33 cellular contexts compared by ENCODE assay signal in genomic region chr11:105367129-105367528, GRCh38.
"Had no signal": no experiment of that assay in that cellular context is flagged by ENCODE, and none has a peak within 500 bp of the region (broad histone marks: within the 10 kb centered on the region; RNA-seq: fewer than 3 reads in every experiment).

No MANE protein-coding gene starts in this region.

- H3K4me1 ChIP-seq: SJCRH30 had no signal

- ATAC-seq: activated CD8-positive, alpha-beta memory T cell treated with anti-CD3 and anti-CD28 coated beads, Interleukin-2, amount 10 ng/mL, durations not matched to agents 7 days and 5 days; activated naive CD8-positive, alpha-beta T cell treated with anti-CD3 and anti-CD28 coated beads, Interleukin-2, amount 50 U/mL, for 24 hours had no signal

- H3K4me3 Mint-ChIP-seq: activated CD4-positive, alpha-beta memory T cell treated with anti-CD3 and anti-CD28 coated beads, Interleukin-2, amount 10 ng/mL, durations not matched to agents 7 days and 5 days; activated CD8-positive, alpha-beta memory T cell treated with anti-CD3 and anti-CD28 coated beads, Interleukin-2, amount 10 ng/mL, durations not matched to agents 7 days and 5 days; activated naive CD4-positive, alpha-beta T cell treated with anti-CD3 and anti-CD28 coated beads, Interleukin-2, amount 10 ng/mL, durations not matched to agents 7 days and 5 days; activated naive CD8-positive, alpha-beta T cell; activated naive CD8-positive, alpha-beta T cell treated with anti-CD3 and anti-CD28 coated beads, Interleukin-2, amount 50 U/mL, for 24 hours had no signal

- H3K9me3 ChIP-seq: MG63, SJCRH30 had no signal

- H3K27me3 Mint-ChIP-seq: activated naive CD4-positive, alpha-beta T cell treated with anti-CD3 and anti-CD28 coated beads, Interleukin-2, amount 10 ng/mL, durations not matched to agents 7 days and 5 days; activated naive CD8-positive, alpha-beta T cell had no signal

- DNase-seq: activated CD4-positive, alpha-beta memory T cell treated with anti-CD3 and anti-CD28 coated beads, Interleukin-2, amount 10 ng/mL, durations not matched to agents 7 days and 5 days; activated CD4-positive, alpha-beta T cell treated with anti-CD3 and anti-CD28 coated beads for 1 hour; activated CD4-positive, alpha-beta T cell treated with anti-CD3 and anti-CD28 coated beads for 48 hours; activated CD4-positive, CD25-positive, alpha-beta regulatory T cell; activated CD8-positive, alpha-beta memory T cell treated with anti-CD3 and anti-CD28 coated beads for 24 hours; activated CD8-positive, alpha-beta memory T cell treated with anti-CD3 and anti-CD28 coated beads, Interleukin-2, amount 10 ng/mL, durations not matched to agents 7 days and 5 days; activated CD8-positive, alpha-beta memory T cell treated with anti-CD3 and anti-CD28 coated beads, Interleukin-2, amount 50 U/mL, for 48 hours; activated effector memory CD4-positive, alpha-beta T cell treated with Interleukin-2 at 50 U/mL for 16 hours; activated naive CD4-positive, alpha-beta T cell treated with anti-CD3 and anti-CD28 coated beads, Interleukin-2, amount 10 ng/mL, durations not matched to agents 7 days and 5 days; activated naive CD8-positive, alpha-beta T cell treated with anti-CD3 and anti-CD28 coated beads, Interleukin-2, amount 50 U/mL, for 24 hours; activated T-cell treated with anti-CD3 and anti-CD28 coated beads, Interleukin-2, amount 50 U/mL, for 48 hours; anterior cingulate cortex; brain microvascular endothelial cell; Karpas-422; KBM-7; MG63; NCI-H1048; NCI-H1105 treated with DMSO at 0.1 percent for 48 hours; NCI-H1436; NCI-H1694; NCI-H1930; NCI-H2081 treated with DMSO at 0.1 percent for 48 hours; NCI-H226; NCI-H446 treated with DMSO at 0.1 percent for 48 hours; NCI-H524; NCI-H69; NCI-H82; SHP77; SJCRH30; T1000; WERI-Rb-1 had no signal

- H3K4me1 Mint-ChIP-seq: activated CD4-positive, alpha-beta memory T cell treated with anti-CD3 and anti-CD28 coated beads, Interleukin-2, amount 10 ng/mL, durations not matched to agents 7 days and 5 days; activated CD8-positive, alpha-beta memory T cell treated with anti-CD3 and anti-CD28 coated beads, Interleukin-2, amount 10 ng/mL, durations not matched to agents 7 days and 5 days; activated naive CD4-positive, alpha-beta T cell treated with anti-CD3 and anti-CD28 coated beads, Interleukin-2, amount 10 ng/mL, durations not matched to agents 7 days and 5 days; activated naive CD8-positive, alpha-beta T cell treated with anti-CD3 and anti-CD28 coated beads, Interleukin-2, amount 50 U/mL, for 24 hours had no signal

- H3K9me3 Mint-ChIP-seq: activated CD4-positive, alpha-beta memory T cell treated with anti-CD3 and anti-CD28 coated beads, Interleukin-2, amount 10 ng/mL, durations not matched to agents 7 days and 5 days; activated naive CD4-positive, alpha-beta T cell treated with anti-CD3 and anti-CD28 coated beads, Interleukin-2, amount 10 ng/mL, durations not matched to agents 7 days and 5 days; activated naive CD8-positive, alpha-beta T cell treated with anti-CD3 and anti-CD28 coated beads, Interleukin-2, amount 50 U/mL, for 24 hours had no signal

- H3K36me3 Mint-ChIP-seq: activated CD8-positive, alpha-beta memory T cell treated with anti-CD3 and anti-CD28 coated beads, Interleukin-2, amount 10 ng/mL, durations not matched to agents 7 days and 5 days; activated naive CD4-positive, alpha-beta T cell treated with anti-CD3 and anti-CD28 coated beads, Interleukin-2, amount 10 ng/mL, durations not matched to agents 7 days and 5 days; activated naive CD8-positive, alpha-beta T cell had no signal

- H3K27ac ChIP-seq: brain microvascular endothelial cell, SJCRH30, SK-N-MC, WERI-Rb-1 had no signal

- H3K27ac Mint-ChIP-seq: activated CD4-positive, alpha-beta memory T cell treated with anti-CD3 and anti-CD28 coated beads, Interleukin-2, amount 10 ng/mL, durations not matched to agents 7 days and 5 days; activated CD8-positive, alpha-beta memory T cell treated with anti-CD3 and anti-CD28 coated beads, Interleukin-2, amount 10 ng/mL, durations not matched to agents 7 days and 5 days; activated naive CD4-positive, alpha-beta T cell treated with anti-CD3 and anti-CD28 coated beads, Interleukin-2, amount 10 ng/mL, durations not matched to agents 7 days and 5 days; activated naive CD8-positive, alpha-beta T cell; activated naive CD8-positive, alpha-beta T cell treated with anti-CD3 and anti-CD28 coated beads, Interleukin-2, amount 50 U/mL, for 24 hours had no signal

- H3K36me3 ChIP-seq: brain microvascular endothelial cell, MG63, SJCRH30, WERI-Rb-1 had no signal

- H3K27me3 ChIP-seq: brain microvascular endothelial cell, MG63, SJCRH30 had no signal

- H3K4me3 ChIP-seq: MG63, SJCRH30, SK-N-MC had no signal
